In the genomic region with DNA sequence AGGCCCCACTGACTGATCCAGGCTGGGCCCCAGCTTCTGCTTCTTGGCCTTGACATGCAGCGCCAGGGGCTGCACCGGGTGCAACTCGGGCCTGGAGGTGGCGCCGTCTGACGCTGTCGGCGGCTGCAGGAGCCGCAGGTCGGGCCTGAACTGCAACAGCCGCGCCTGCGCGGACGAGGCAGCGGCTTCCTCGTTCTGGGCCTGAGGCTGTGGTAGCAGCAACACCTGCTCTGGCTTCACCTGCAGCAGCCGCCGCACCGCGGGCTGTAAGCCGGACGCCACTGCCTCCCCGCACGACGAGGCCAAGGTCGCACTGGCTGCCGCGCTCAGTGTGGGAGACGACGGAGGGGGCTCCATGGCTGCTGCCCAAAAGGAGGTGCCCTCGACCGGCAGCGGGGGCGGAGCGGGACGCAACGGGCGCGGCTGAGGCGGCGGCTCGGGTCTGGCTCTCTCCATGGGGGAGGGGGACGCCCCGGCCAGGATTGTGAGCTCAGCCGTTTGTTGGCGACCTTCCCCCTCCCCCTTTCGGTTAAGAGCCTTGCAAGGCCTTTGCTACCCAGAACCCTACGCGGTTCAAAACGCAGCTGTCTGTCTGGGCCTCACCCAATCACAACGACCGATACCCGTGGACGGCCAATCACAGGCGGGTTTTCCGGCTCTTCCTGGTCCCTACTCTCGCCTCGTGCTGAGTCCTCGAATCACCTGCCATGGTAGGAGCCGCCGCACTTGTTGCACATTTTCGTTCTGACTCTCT, we compare ENCODE assay signal across 9 cellular contexts. TPM values are rescaled to one million over a fixed set of nuclear protein-coding genes. Genes with fewer than 3 reads are reported as not detected.
DNase-seq lines count a peak whose midpoint lies in the region; ATAC-seq, FAIRE-seq and TF ChIP-seq lines count a peak whose summit lies in the region.
"Had no signal": no experiment of that assay in that cellular context is flagged by ENCODE, and none has a peak within 500 bp of the region (broad histone marks: within the 10 kb centered on the region; RNA-seq: fewer than 3 reads in every experiment).

No MANE protein-coding gene starts in this region.

- peak; percentile 94 for ATAC-seq in HG03175 (IDR thresholded peaks at IDR 0.05; ENCODE audit: unreplicated experiment)
- peak; percentile 98 for ATAC-seq in naive thymus-derived CD4-positive, alpha-beta T cell
- ATAC-seq in GM18873 (IDR thresholded peaks at IDR 0.05; ENCODE audit: low FRiP score, unreplicated experiment): no peak
- ATAC-seq: K562 had no signal

- FAIRE-seq in H54 (lab: Jason Lieb, UNC): no peak
- FAIRE-seq: K562 had no signal

- no peak overlapping the region for H3K9ac ChIP-seq in endodermal cell (ENCODE audit: extremely low read depth, low read length, poor library complexity, severe bottlenecking)

- peaks cover 28% of the 10 kb centered on the region for H3K9me3 Mint-ChIP-seq in activated CD4-positive, alpha-beta memory T cell treated with anti-CD3 and anti-CD28 coated beads for 36 hours
- peaks cover 43% of the 10 kb centered on the region for H3K9me3 Mint-ChIP-seq in endodermal cell
- H3K9me3 Mint-ChIP-seq in naive thymus-derived CD4-positive, alpha-beta T cell: peaks cover 0 to 34% (median 16%) of the 10 kb centered on the region in 11 donors

- H3K4me3 ChIP-seq in endodermal cell (ENCODE audit: low read length): no peak overlapping the region
- H3K4me3 ChIP-seq in naive thymus-derived CD4-positive, alpha-beta T cell (ENCODE audit: low read length): peak overlapping the region; percentile 54
- H3K4me3 ChIP-seq: K562 had no signal

- H3K4me3 Mint-ChIP-seq in activated CD4-positive, alpha-beta memory T cell treated with anti-CD3 and anti-CD28 coated beads for 36 hours: peak overlapping the region; percentile 76
- peak overlapping the region; percentile 37 for H3K4me3 Mint-ChIP-seq in endodermal cell
- H3K4me3 Mint-ChIP-seq in naive thymus-derived CD4-positive, alpha-beta T cell: peak overlapping the region; percentile 65 to 88 (median 84)

- H3K27ac Mint-ChIP-seq in activated CD4-positive, alpha-beta memory T cell treated with anti-CD3 and anti-CD28 coated beads for 36 hours: peak overlapping the region; percentile 79
- no peak overlapping the region for H3K27ac Mint-ChIP-seq in endodermal cell
- peak overlapping the region; percentile 59 to 91 (median 81) for H3K27ac Mint-ChIP-seq in naive thymus-derived CD4-positive, alpha-beta T cell

- H3K9me3 ChIP-seq in endodermal cell (ENCODE audit: control insufficient read depth, low read length): peaks cover 55% of the 10 kb centered on the region
- H3K9me3 ChIP-seq in naive thymus-derived CD4-positive, alpha-beta T cell (ENCODE audit: control insufficient read depth in 2 of 3, low read length in 3 of 3): no peaks in the 10 kb centered on the region

- TF ChIP-seq CTCF in GM12873 (IDR thresholded peaks at IDR 0.05; ENCODE audit: insufficient read depth, low read depth, low read length, missing control alignments): peak; percentile 40
- peak; percentile 66 for TF ChIP-seq CTCF in endodermal cell (conservative IDR thresholded peaks at IDR 0.05)

- peaks cover 17% of the 10 kb centered on the region for H3K4me1 Mint-ChIP-seq in activated CD4-positive, alpha-beta memory T cell treated with anti-CD3 and anti-CD28 coated beads for 36 hours (ENCODE audit: low read depth)
- no peaks in the 10 kb centered on the region for H3K4me1 Mint-ChIP-seq in endodermal cell
- peaks cover 9 to 19% (median 16%) of the 10 kb centered on the region in 7 donors for H3K4me1 Mint-ChIP-seq in naive thymus-derived CD4-positive, alpha-beta T cell

- POLR2A ChIA-PET in activated CD4-positive, alpha-beta memory T cell treated with anti-CD3 and anti-CD28 coated beads for 36 hours (lab: Charles Lee): interaction anchor here (0.7 kb wide), 1 partner anchor 112 kb away, joined by 3 read pairs; no protein-coding TSS in a partner anchor
- POLR2A ChIA-PET in naive thymus-derived CD4-positive, alpha-beta T cell (lab: Charles Lee): no interaction called here

- H3K36me3 ChIP-seq in endodermal cell (ENCODE audit: control insufficient read depth, insufficient read depth, low read length): no peaks in the 10 kb centered on the region
- H3K36me3 ChIP-seq in naive thymus-derived CD4-positive, alpha-beta T cell (ENCODE audit: control insufficient read depth in 2 of 3, insufficient read depth in 3 of 3, low read length in 3 of 3): no peaks in the 10 kb centered on the region

- no peaks in the 10 kb centered on the region for H3K4me1 ChIP-seq in endodermal cell (ENCODE audit: control insufficient read depth, insufficient read depth, low read length)
- peaks cover 0 to 4% of the 10 kb centered on the region in 2 donors for H3K4me1 ChIP-seq in naive thymus-derived CD4-positive, alpha-beta T cell (ENCODE audit: control insufficient read depth in 2 of 2, insufficient read depth in 2 of 2, low read length in 2 of 2)

- no peaks in the 10 kb centered on the region for H3K27me3 Mint-ChIP-seq in activated CD4-positive, alpha-beta memory T cell treated with anti-CD3 and anti-CD28 coated beads for 36 hours
- peaks cover 32% of the 10 kb centered on the region for H3K27me3 Mint-ChIP-seq in endodermal cell (ENCODE audit: insufficient read depth)
- peaks cover 0 to 3% (median 0%) of the 10 kb centered on the region in 5 donors for H3K27me3 Mint-ChIP-seq in naive thymus-derived CD4-positive, alpha-beta T cell

- CTCF ChIA-PET in activated CD4-positive, alpha-beta memory T cell treated with anti-CD3 and anti-CD28 coated beads for 36 hours (lab: Charles Lee): interaction anchor here (0.7 to 2.1 kb wide), 10 partner anchors 10 to 92 kb away, joined by 3 to 12 read pairs (median 3); a partner anchor contains a TSS
- CTCF ChIA-PET in naive thymus-derived CD4-positive, alpha-beta T cell (lab: Charles Lee): interaction anchor here (0.6 to 2.5 kb wide), 3 partner anchors 16 to 92 kb away, joined by 3 to 12 read pairs (median 3); a partner anchor contains a TSS

- peak; percentile 91 for DNase-seq in activated CD4-positive, alpha-beta memory T cell treated with anti-CD3 and anti-CD28 coated beads for 36 hours
- DNase-seq in endodermal cell (peak; percentile 77), H54 (ENCODE audit: insufficient read length, low spot score) (no peak)
- peak; percentile 68 to 87 (median 81) for DNase-seq in naive thymus-derived CD4-positive, alpha-beta T cell
- DNase-seq in stimulated activated naive CD4-positive, alpha-beta T cell treated with Interleukin-2 at 50 U/mL for 16 hours (lab: John Stamatoyannopoulos, UW): peak; percentile 82

- intact Hi-C loops in activated CD4-positive, alpha-beta memory T cell treated with anti-CD3 and anti-CD28 coated beads for 36 hours (cut with micrococcal nuclease): loop anchor here (1.0 to 5.0 kb wide), 3 partner anchors 49 to 109 kb away; a partner anchor contains a TSS
- intact Hi-C loops in naive thymus-derived CD4-positive, alpha-beta T cell (cut with micrococcal nuclease): loop anchor here (1.0 to 5.0 kb wide), 6 partner anchors 49 to 509 kb away; a partner anchor contains a TSS

- H3K27ac ChIP-seq in endodermal cell (ENCODE audit: low read depth, low read length): no peak overlapping the region
- peak overlapping the region; percentile 55 for H3K27ac ChIP-seq in naive thymus-derived CD4-positive, alpha-beta T cell (ENCODE audit: low read depth, low read length)

- WGBS in endodermal cell (ENCODE audit: insufficient coverage in 1 of 2, insufficient read length in 1 of 2), 2 experiments: 73 to 76% methylated on average over 44 to 63 of the region's 63 CpGs

- TF ChIP-seq POLR2A in H54 (IDR thresholded peaks at IDR 0.05; ENCODE audit: low read depth, low read length): no peak

- H3K27me3 ChIP-seq in endodermal cell (ENCODE audit: control insufficient read depth, insufficient read depth, low read length, poor library complexity, severe bottlenecking): no peaks in the 10 kb centered on the region
- no peaks in the 10 kb centered on the region for H3K27me3 ChIP-seq in naive thymus-derived CD4-positive, alpha-beta T cell (ENCODE audit: control insufficient read depth in 2 of 2, insufficient read depth in 2 of 2, low read length in 2 of 2)

- peaks cover 14% of the 10 kb centered on the region for H3K36me3 Mint-ChIP-seq in activated CD4-positive, alpha-beta memory T cell treated with anti-CD3 and anti-CD28 coated beads for 36 hours
- peaks cover 8% of the 10 kb centered on the region for H3K36me3 Mint-ChIP-seq in endodermal cell (ENCODE audit: low read depth)
- peaks cover 0 to 28% (median 11%) of the 10 kb centered on the region in 5 donors for H3K36me3 Mint-ChIP-seq in naive thymus-derived CD4-positive, alpha-beta T cell

RNA-seq across cellular contexts. Expression of a gene that starts 0.4 kb away (rescaled TPM):
- total RNA-seq in activated CD4-positive, alpha-beta memory T cell treated with anti-CD3 and anti-CD28 coated beads for 36 hours: under 1 TPM; 0.65 to 0.93 TPM
- total RNA-seq in endodermal cell: under 1 TPM in 1 of 2 donors, not detected in 1; 0.48 TPM
- 0.07 TPM for polyA plus RNA-seq in endodermal cell (2013, experiment 1 of 2)
- 0.12 TPM for polyA plus RNA-seq in endodermal cell (2013, experiment 2 of 2)
- under 1 TPM in 1 of 5 experiments, not detected in 4; 0.36 TPM for total RNA-seq in naive thymus-derived CD4-positive, alpha-beta T cell
- polyA plus RNA-seq in naive thymus-derived CD4-positive, alpha-beta T cell: under 1 TPM; 0.17 to 0.25 TPM
- total RNA-seq: K562 had no signal
- polyA plus RNA-seq: K562 had no signal

RNA-seq across cellular contexts. Expression of a gene that starts 19.5 kb away (rescaled TPM):
- total RNA-seq in activated CD4-positive, alpha-beta memory T cell treated with anti-CD3 and anti-CD28 coated beads for 36 hours: not detected
- total RNA-seq in endodermal cell: not detected
- polyA plus RNA-seq in endodermal cell (2013, experiment 1 of 2): not detected
- not detected for polyA plus RNA-seq in endodermal cell (2013, experiment 2 of 2)
- total RNA-seq in naive thymus-derived CD4-positive, alpha-beta T cell: not detected
- not detected for polyA plus RNA-seq in naive thymus-derived CD4-positive, alpha-beta T cell
- total RNA-seq: K562 had no signal
- polyA plus RNA-seq: K562 had no signal
